1 cellular context compared by ENCODE assay signal in genomic region chr5:11110128-11110527, GRCh38.
TF ChIP-seq lines count a peak whose summit lies in the region.

No MANE protein-coding gene starts in this region.

TF ChIP-seq in HepG2, 621 proteins besides CTCF, POLR2A, EP300 and RAD21:
- TF ChIP-seq STAG1 (CRISPR knock-in tag; IDR thresholded peaks at IDR 0.05) (peak; percentile 23; the same call in 1 of the 2 replicates), MEIS2 (CRISPR knock-in tag; IDR thresholded peaks at IDR 0.05) (no peak)
